21 cellular contexts compared by ENCODE assay signal in the genomic region with DNA sequence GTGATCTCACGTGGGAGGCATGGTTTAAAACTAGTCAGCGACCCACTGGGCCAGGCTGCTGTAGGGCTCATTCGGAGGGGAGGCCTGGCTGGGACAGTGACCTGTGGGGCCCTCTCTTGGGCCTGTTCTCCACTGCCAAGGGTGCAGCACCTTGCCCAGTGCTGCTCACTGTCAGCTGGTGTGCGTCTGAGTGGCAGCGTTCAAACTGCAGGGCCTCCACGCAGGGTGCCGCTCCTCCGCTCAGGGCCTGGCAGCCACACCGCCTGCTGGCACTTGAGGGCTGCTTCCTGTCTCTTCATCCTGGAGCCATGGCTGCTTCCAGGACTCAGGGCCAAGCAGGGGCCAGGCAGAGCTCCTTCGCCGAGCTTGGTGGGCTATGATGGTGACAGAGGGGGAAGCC. TPM values are rescaled to one million over a fixed set of nuclear protein-coding genes. Genes with fewer than 3 reads are reported as not detected.
"Had no signal": no experiment of that assay in that cellular context is flagged by ENCODE, and none has a peak within 500 bp of the region (broad histone marks: within the 10 kb centered on the region; RNA-seq: fewer than 3 reads in every experiment).

No MANE protein-coding gene starts in this region.

- ATAC-seq: activated CD4-positive, CD25-positive, alpha-beta regulatory T cell treated with anti-CD3 and anti-CD28 coated beads, Interleukin-2, amount 50 U/mL, for 24 hours; activated T-cell treated with anti-CD3 and anti-CD28 coated beads, Interleukin-2, amount 50 U/mL, for 4 hours; body of pancreas; foreskin keratinocyte; left colon had no signal

- DNase-seq: activated CD4-positive, alpha-beta T cell treated with anti-CD3 and anti-CD28 coated beads, Interleukin-2, amount 50 U/mL, for 1 hour; activated CD8-positive, alpha-beta memory T cell treated with anti-CD3 and anti-CD28 coated beads, Interleukin-2, amount 50 U/mL, for 4 hours; activated naive CD4-positive, alpha-beta T cell treated with anti-CD3 and anti-CD28 coated beads for 36 hours; activated T-cell treated with anti-CD3 and anti-CD28 coated beads, Interleukin-2, amount 50 U/mL, for 4 hours; body of pancreas; colonic mucosa; endodermal cell; foreskin keratinocyte; hypothalamus; islet precursor cell; left colon; occipital lobe; retina; stimulated activated CD4-positive, alpha-beta T cell treated with anti-CD3 and anti-CD28 coated beads, Interleukin-12 subunit alpha, Interleukin-12 subunit beta, amount 100 ng/mL, for 4 hours; stimulated activated CD4-positive, alpha-beta T cell treated with anti-CD3 and anti-CD28 coated beads, Interleukin-1b, Interleukin-23, amount 100 ng/mL, for 48 hours; stimulated activated CD8-positive, alpha-beta memory T cell treated with anti-CD3 and anti-CD28 coated beads, Interleukin-4, amount 100 ng/mL, for 48 hours; stimulated activated naive CD4-positive, alpha-beta T cell treated with Interleukin-2 at 50 U/mL for 16 hours had no signal

RNA-seq across cellular contexts. Expression of gene ADAMTS14, which starts 18.3 kb away (rescaled TPM):
- total RNA-seq: activated naive CD4-positive, alpha-beta T cell treated with anti-CD3 and anti-CD28 coated beads for 36 hours; foreskin keratinocyte; lung microvascular endothelial cell; subcutaneous adipose tissue; thyroid gland had no signal
